In the genomic region with DNA sequence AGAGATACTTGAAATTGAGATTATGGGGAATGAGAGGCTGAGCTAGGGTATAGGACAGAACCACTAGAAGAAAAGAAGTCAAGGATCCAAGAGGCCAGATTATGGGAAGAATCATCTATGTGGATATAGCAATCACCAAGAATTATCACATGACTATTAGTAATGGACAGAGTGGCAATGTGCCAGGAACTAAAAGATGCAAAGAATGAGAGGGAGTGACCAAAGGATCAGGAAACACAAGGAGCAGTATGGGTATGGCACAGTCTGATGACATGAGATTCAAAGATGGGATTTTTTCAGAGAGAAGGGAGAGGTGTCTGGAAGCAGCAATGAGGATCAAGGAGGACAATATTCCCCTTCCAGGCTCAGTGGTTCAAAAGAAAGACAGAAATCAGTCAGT, we compare ENCODE assay signal across 14 cellular contexts.
DNase-seq lines count a peak whose midpoint lies in the region; ATAC-seq and TF ChIP-seq lines count a peak whose summit lies in the region.
"Had no signal": no experiment of that assay in that cellular context is flagged by ENCODE, and none has a peak within 500 bp of the region (broad histone marks: within the 10 kb centered on the region; RNA-seq: fewer than 3 reads in every experiment).

No MANE protein-coding gene starts in this region.

- H3K4me3 Mint-ChIP-seq in progenitor cell of endocrine pancreas (ENCODE audit: low read depth): no peak overlapping the region
- H3K4me3 Mint-ChIP-seq: memory B cell had no signal

- no peak overlapping the region for H3K27ac Mint-ChIP-seq in progenitor cell of endocrine pancreas
- H3K27ac Mint-ChIP-seq: memory B cell had no signal

- H3K4me1 Mint-ChIP-seq in progenitor cell of endocrine pancreas (ENCODE audit: low read depth): peaks cover 15% of the 10 kb centered on the region
- H3K4me1 Mint-ChIP-seq: memory B cell had no signal

- no peak overlapping the region for H2BK12ac ChIP-seq in mesenchymal stem cell (ENCODE audit: low read length in 2 of 2)

- DNase-seq in EH (ENCODE audit: low read depth): peak; percentile 78
- DNase-seq in PC-3: peak; percentile 43
- DNase-seq in mesenchymal stem cell: peak; percentile 62
- DNase-seq in progenitor cell of endocrine pancreas (ENCODE audit: low spot score, unreplicated experiment): no peak
- no peak for DNase-seq in NCI-H1417 treated with DMSO at 0.1 percent for 48 hours (lab: John Stamatoyannopoulos, UW)
- DNase-seq in left lobe of liver (ENCODE audit: low spot score): no peak
- DNase-seq: activated CD8-positive, alpha-beta memory T cell treated with anti-CD3 and anti-CD28 coated beads for 24 hours; amygdala; BE2C; NCI-H526 had no signal

- no peak overlapping the region for H3K4me3 ChIP-seq in PC-3 (ENCODE audit: low read length)
- H3K4me3 ChIP-seq in mesenchymal stem cell (ENCODE audit: insufficient read depth in 1 of 2, low read depth in 1 of 2, low read length in 2 of 2): no peak overlapping the region
- H3K4me3 ChIP-seq: esophagus muscularis mucosa had no signal

- H3K36me3 Mint-ChIP-seq in progenitor cell of endocrine pancreas (ENCODE audit: insufficient read depth): peaks cover 23% of the 10 kb centered on the region

- H3K9me3 ChIP-seq in PC-3 (ENCODE audit: low read length) (no peaks in the 10 kb centered on the region), mesenchymal stem cell (ENCODE audit: control insufficient read depth, low read length) (no peaks in the 10 kb centered on the region)
- H3K9me3 ChIP-seq: BE2C, esophagus muscularis mucosa had no signal

- no peak overlapping the region for H3K27ac ChIP-seq in PC-3 (ENCODE audit: low read length)
- no peak overlapping the region for H3K27ac ChIP-seq in mesenchymal stem cell (ENCODE audit: low read length, poor library complexity, severe bottlenecking)
- H3K27ac ChIP-seq: esophagus muscularis mucosa had no signal

- POLR2A ChIA-PET in PC-3 (lab: Charles Lee; ENCODE audit: unreplicated experiment): no interaction called here

- no peak overlapping the region for H3K14ac ChIP-seq in mesenchymal stem cell (ENCODE audit: low read length in 2 of 2)

- H3K9me2 ChIP-seq in PC-3 (replicated peaks; ENCODE audit: low read length): no peaks in the 10 kb centered on the region

- TF ChIP-seq CTCF in PC-3 (conservative IDR thresholded peaks at IDR 0.05; ENCODE audit: low read depth, low read length) (no peak), progenitor cell of endocrine pancreas (IDR thresholded peaks at IDR 0.05; ENCODE audit: unreplicated experiment) (no peak)

- no peaks in the 10 kb centered on the region for H3K4me1 ChIP-seq in PC-3 (ENCODE audit: insufficient read depth, low read length)
- H3K4me1 ChIP-seq in mesenchymal stem cell (ENCODE audit: control insufficient read depth, insufficient read depth, low read depth, low read length): no peaks in the 10 kb centered on the region
- H3K4me1 ChIP-seq: esophagus muscularis mucosa had no signal

- H2BK15ac ChIP-seq in mesenchymal stem cell (ENCODE audit: low read depth, poor library complexity, severe bottlenecking): no peak overlapping the region

- no peaks in the 10 kb centered on the region for H3K27me3 Mint-ChIP-seq in progenitor cell of endocrine pancreas
- H3K27me3 Mint-ChIP-seq: memory B cell had no signal

- no peak overlapping the region for H3K4ac ChIP-seq in mesenchymal stem cell (ENCODE audit: low read depth in 1 of 2, low read length in 2 of 2)

- H3K27me3 ChIP-seq in PC-3 (ENCODE audit: low read length) (no peaks in the 10 kb centered on the region), mesenchymal stem cell (ENCODE audit: control insufficient read depth in 1 of 2, insufficient read depth in 1 of 2, low read length in 2 of 2) (no peaks in the 10 kb centered on the region)
- H3K27me3 ChIP-seq: BE2C, esophagus muscularis mucosa had no signal

- no peak overlapping the region for H3K9ac ChIP-seq in PC-3 (ENCODE audit: low read length)
- H3K9ac ChIP-seq in mesenchymal stem cell (ENCODE audit: low read length): no peak overlapping the region

- no peak for ATAC-seq in PC-3
- peak; percentile 58 for ATAC-seq in esophagus mucosa
- no peak for ATAC-seq in HG03025 (IDR thresholded peaks at IDR 0.05; ENCODE audit: low FRiP score, unreplicated experiment)
- ATAC-seq in left lobe of liver: no peak

- H2AFZ ChIP-seq in PC-3 (ENCODE audit: low read length) (no peak overlapping the region), mesenchymal stem cell (ENCODE audit: low read depth, low read length) (no peak overlapping the region)

- H3K4me2 ChIP-seq in PC-3 (ENCODE audit: low read length): no peak overlapping the region
- H3K4me2 ChIP-seq in mesenchymal stem cell (ENCODE audit: low read length, poor library complexity, severe bottlenecking): no peak overlapping the region

- no peak overlapping the region for H4K8ac ChIP-seq in mesenchymal stem cell (ENCODE audit: low read length)

- H3K18ac ChIP-seq in mesenchymal stem cell (ENCODE audit: low read depth in 1 of 2, low read length in 2 of 2): no peak overlapping the region

- no peaks in the 10 kb centered on the region for H3K9me3 Mint-ChIP-seq in progenitor cell of endocrine pancreas (ENCODE audit: low read depth)
- H3K9me3 Mint-ChIP-seq: memory B cell had no signal

- no peak overlapping the region for H3K23ac ChIP-seq in mesenchymal stem cell (ENCODE audit: low read length in 2 of 2)

- CTCF ChIA-PET in PC-3 (lab: Charles Lee): no interaction called here

- BruUV-seq in PC-3 (replicated peaks; lab: Mats Ljungman, UMichigan): no TSS peak

- H2AK5ac ChIP-seq in mesenchymal stem cell (ENCODE audit: low read length, severe bottlenecking): no peak overlapping the region

- no peak overlapping the region for H4K91ac ChIP-seq in mesenchymal stem cell (ENCODE audit: low read length)

- no peaks in the 10 kb centered on the region for H3K36me3 ChIP-seq in PC-3 (ENCODE audit: low read depth, low read length)
- peaks cover 13 to 72% of the 10 kb centered on the region in 2 experiments for H3K36me3 ChIP-seq in mesenchymal stem cell (ENCODE audit: control insufficient read depth in 1 of 2, insufficient read depth in 2 of 2, low read depth in 1 of 2, low read length in 2 of 2)

- no peaks in the 10 kb centered on the region for H4K20me1 ChIP-seq in PC-3 (ENCODE audit: low read length)

- no peak overlapping the region for H2BK5ac ChIP-seq in mesenchymal stem cell (ENCODE audit: low read depth, low read length, poor library complexity, severe bottlenecking)

- H3K79me2 ChIP-seq in PC-3 (ENCODE audit: low read length): no peaks in the 10 kb centered on the region

- peaks cover 14% of the 10 kb centered on the region for H3K79me1 ChIP-seq in mesenchymal stem cell (replicated peaks; ENCODE audit: low read length, poor library complexity, severe bottlenecking)

- intact Hi-C loops in PC-3 (cut with micrococcal nuclease): no loop called here

- H3F3A ChIP-seq in PC-3 (ENCODE audit: low read length, unreplicated experiment): no peaks in the 10 kb centered on the region

- H2BK120ac ChIP-seq in mesenchymal stem cell (ENCODE audit: low read depth, low read length): no peak overlapping the region

Comparison
In these comparisons a context has a peak if more than half of its experiments do, and no peak if none do; other contexts are left out.
1. DNase-seq: peak in EH (single experiment), PC-3 (single experiment) and mesenchymal stem cell (single experiment); none in progenitor cell of endocrine pancreas (single experiment), NCI-H1417 treated with DMSO at 0.1 percent for 48 hours (single experiment) and left lobe of liver (single experiment).